In genomic region chr22:19872779-19873137, GRCh38 we compare ENCODE assay signal across 1 cellular context.
TF ChIP-seq lines count a peak whose summit lies in the region.

No MANE protein-coding gene starts in this region.

TF ChIP-seq in HEK293, 187 proteins besides CTCF, POLR2A, EP300 and RAD21 (continued from another document):
- no peak for TF ChIP-seq ZSCAN18 (tag by site-specific recombination; IDR thresholded peaks at IDR 0.05)
- no peak for TF ChIP-seq BCL11B (tag by site-specific recombination; IDR thresholded peaks at IDR 0.05; ENCODE audit: low read depth)
- TF ChIP-seq ZNF555 (tag by site-specific recombination; conservative IDR thresholded peaks at IDR 0.05): no peak
TF ChIP-seq in HEK293: peak in this region for 2.
